In the genomic region with DNA sequence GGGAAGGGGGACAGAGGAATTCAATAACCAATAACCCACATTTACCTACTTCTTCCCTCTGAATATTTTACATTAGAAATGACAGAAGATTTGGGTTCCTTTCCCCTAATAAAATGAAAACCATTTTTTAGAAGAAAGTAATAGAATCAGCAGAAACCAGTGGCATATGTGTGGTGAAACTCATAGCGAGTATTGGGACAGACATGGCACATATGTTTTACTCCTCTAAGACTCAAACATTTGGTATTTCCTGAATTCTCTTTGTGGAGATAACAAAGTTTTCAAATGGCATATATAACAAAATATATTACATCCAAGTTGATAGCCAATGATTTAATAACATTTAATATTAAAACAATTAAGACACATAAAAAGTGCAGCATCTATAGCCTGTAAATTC, we compare ENCODE assay signal across 14 cellular contexts. TPM values are rescaled to one million over a fixed set of nuclear protein-coding genes. Genes with fewer than 3 reads are reported as not detected.
A peak's percentile ranks its signal among the peaks of the same experiment; 100 is the strongest.
DNase-seq lines count a peak whose midpoint lies in the region; ATAC-seq and TF ChIP-seq lines count a peak whose summit lies in the region.
"Had no signal": no experiment of that assay in that cellular context is flagged by ENCODE, and none has a peak within 500 bp of the region (broad histone marks: within the 10 kb centered on the region; RNA-seq: fewer than 3 reads in every experiment).

No MANE protein-coding gene starts in this region.

- no peaks in the 10 kb centered on the region for H3F3A ChIP-seq in GM23248 (ENCODE audit: insufficient read depth)

- H3K4me3 ChIP-seq in GM23248 (no peak overlapping the region), adipocyte (ENCODE audit: low read length) (peak overlapping the region; percentile 27)
- H3K4me3 ChIP-seq: MG63 had no signal

- H3K4me1 ChIP-seq in GM23248 (ENCODE audit: insufficient read depth) (peaks cover 4% of the 10 kb centered on the region; the same call in 1 of the 2 replicates), adipocyte (ENCODE audit: control insufficient read depth, insufficient read depth, low read length) (peaks cover 17% of the 10 kb centered on the region)

- no peak for ATAC-seq in HG02981 (IDR thresholded peaks at IDR 0.05; ENCODE audit: unreplicated experiment)
- ATAC-seq in HG03139 (IDR thresholded peaks at IDR 0.05; ENCODE audit: unreplicated experiment): no peak

- no peak overlapping the region for H3K4me3 Mint-ChIP-seq in T-helper 2 cell treated with Interferon-gamma antibody and Interleukin-4, amounts not matched to agents 5 μg/mL and 100 μg/mL, for 36 hours

- peaks cover 3% of the 10 kb centered on the region for H3K27me3 Mint-ChIP-seq in T-helper 2 cell treated with Interferon-gamma antibody and Interleukin-4, amounts not matched to agents 5 μg/mL and 100 μg/mL, for 36 hours (ENCODE audit: low read depth)

- H3K36me3 ChIP-seq in GM23248 (ENCODE audit: low read depth) (no peaks in the 10 kb centered on the region), adipocyte (ENCODE audit: control insufficient read depth, insufficient read depth, low read length, severe bottlenecking) (no peaks in the 10 kb centered on the region)
- H3K36me3 ChIP-seq: MG63 had no signal

- H3K79me2 ChIP-seq in GM23248 (ENCODE audit: insufficient read depth): no peaks in the 10 kb centered on the region

- H3K27ac ChIP-seq in GM23248: no peak overlapping the region

- peaks cover 3% of the 10 kb centered on the region for H3K4me1 Mint-ChIP-seq in T-helper 2 cell treated with Interferon-gamma antibody and Interleukin-4, amounts not matched to agents 5 μg/mL and 100 μg/mL, for 36 hours (ENCODE audit: low read depth)

- CTCF ChIA-PET in GM10248 (lab: Yijun Ruan, JAX): interaction anchor here (1.3 to 1.8 kb wide), 2 partner anchors 15 to 101 kb away, joined by 3 to 8 read pairs; no protein-coding TSS in a partner anchor

- H3K9ac ChIP-seq in GM23248 (no peak overlapping the region), adipocyte (ENCODE audit: low read length) (no peak overlapping the region)

- no peaks in the 10 kb centered on the region for H3K9me3 Mint-ChIP-seq in T-helper 2 cell treated with Interferon-gamma antibody and Interleukin-4, amounts not matched to agents 5 μg/mL and 100 μg/mL, for 36 hours

- DNase-seq in GM23248 (peak; percentile 26), adipocyte (ENCODE audit: low read depth) (peak; percentile 63), fibroblast of peridontal ligament (ENCODE audit: extremely low read depth) (peak; percentile 35), GM10248 (ENCODE audit: extremely low spot score) (no peak)
- no peak for DNase-seq in T-helper 2 cell treated with Interferon-gamma antibody and Interleukin-4, amounts not matched to agents 5 μg/mL and 100 μg/mL, for 36 hours (ENCODE audit: low spot score)
- DNase-seq: C1 segment of cervical spinal cord, DMS153, KBM-7, MG63, NCI-H1092 treated with DMSO at 0.1 percent for 48 hours, NCI-H1694, NCI-H446 had no signal

- no peaks in the 10 kb centered on the region for H3K27me3 ChIP-seq in GM23248 (replicated peaks; ENCODE audit: insufficient read depth)
- H3K27me3 ChIP-seq in adipocyte (replicated peaks; ENCODE audit: control insufficient read depth, insufficient read depth, low read length): no peaks in the 10 kb centered on the region
- H3K27me3 ChIP-seq: MG63 had no signal

- no peaks in the 10 kb centered on the region for H3K9me3 ChIP-seq in GM23248 (ENCODE audit: low read depth)
- H3K9me3 ChIP-seq in adipocyte (ENCODE audit: control insufficient read depth, low read length): no peaks in the 10 kb centered on the region
- H3K9me3 ChIP-seq: MG63 had no signal

- 71 to 79% methylated on average over 1 of the region's 1 CpG for WGBS in GM23248 (ENCODE audit: low coverage in 1 of 2, low lambda C conversion rate in 2 of 2, missing lambda C conversion rate in 2 of 2), 2 experiments

- H3K36me3 Mint-ChIP-seq in T-helper 2 cell treated with Interferon-gamma antibody and Interleukin-4, amounts not matched to agents 5 μg/mL and 100 μg/mL, for 36 hours (ENCODE audit: low read depth): no peaks in the 10 kb centered on the region

- no peak overlapping the region for H3K4me2 ChIP-seq in GM23248 (ENCODE audit: unreplicated experiment)

- in situ Hi-C loops in GM23248 (cut with MboI): no loop called here

- no peak overlapping the region for H3K27ac Mint-ChIP-seq in T-helper 2 cell treated with Interferon-gamma antibody and Interleukin-4, amounts not matched to agents 5 μg/mL and 100 μg/mL, for 36 hours

- no peak for TF ChIP-seq CTCF in GM10248 (IDR thresholded peaks at IDR 0.05; ENCODE audit: control extremely low read depth, extremely low read depth, low read depth, missing control alignments)

- no peak overlapping the region for H2AFZ ChIP-seq in GM23248

- no peaks in the 10 kb centered on the region for H3K9me2 ChIP-seq in GM23248 (ENCODE audit: insufficient read depth)

- H4K20me1 ChIP-seq in GM23248 (ENCODE audit: insufficient read depth): no peaks in the 10 kb centered on the region

- POLR2A ChIA-PET in GM10248 (lab: Yijun Ruan, JAX): no interaction called here

RNA-seq across cellular contexts. Expression of a gene that starts 12.9 kb away (rescaled TPM):
- total RNA-seq in GM23248 (2014; rRNA removed; shearing (Covaris generic)): 1.8 and 2.7 TPM in 2 replicates
- polyA plus RNA-seq in GM23248 (2016; fragmentation: Nextera tagmentation; extraction: Ambion mirVana): 1.0 and 1.4 TPM in 2 replicates

Comparison
In these comparisons a context has a peak if more than half of its experiments do, and no peak if none do; other contexts are left out.
1. DNase-seq: peak in GM23248 (single experiment), adipocyte (single experiment) and fibroblast of peridontal ligament (single experiment); none in T-helper 2 cell treated with Interferon-gamma antibody and Interleukin-4, amounts not matched to agents 5 μg/mL and 100 μg/mL, for 36 hours (single experiment) and GM10248 (single experiment).